24 cellular contexts compared by ENCODE assay signal in genomic region chr9:118871531-118871930, GRCh38.
"Had no signal": no experiment of that assay in that cellular context is flagged by ENCODE, and none has a peak within 500 bp of the region (broad histone marks: within the 10 kb centered on the region; RNA-seq: fewer than 3 reads in every experiment).

No MANE protein-coding gene starts in this region.

- H3K4me1 Mint-ChIP-seq: naive B cell; natural killer cell; stimulated activated effector memory CD8-positive, alpha-beta T cell treated with anti-CD3 and anti-CD28 coated beads, Interleukin-12 subunit alpha, Interleukin-12 subunit beta, amount 100 ng/mL, for 72 hours had no signal

- ATAC-seq: heart right ventricle; mucosa of descending colon; natural killer cell; right cardiac atrium; sciatic nerve; stimulated activated effector memory CD8-positive, alpha-beta T cell treated with anti-CD3 and anti-CD28 coated beads, Interleukin-12 subunit alpha, Interleukin-12 subunit beta, amount 100 ng/mL, for 72 hours; upper lobe of right lung had no signal

- H3K27ac Mint-ChIP-seq: naive B cell; natural killer cell; progenitor cell of endocrine pancreas; stimulated activated effector memory CD8-positive, alpha-beta T cell treated with anti-CD3 and anti-CD28 coated beads, Interleukin-12 subunit alpha, Interleukin-12 subunit beta, amount 100 ng/mL, for 72 hours; stimulated activated naive CD8-positive, alpha-beta T cell treated with anti-CD3 and anti-CD28 coated beads, Interleukin-15, Interleukin-2, amounts not matched to agents 100 ng/mL and 50 ng/mL, for 24 hours had no signal

- H3K4me3 ChIP-seq: heart right ventricle, hepatocyte, left ventricle myocardium inferior, lung, mucosa of descending colon, ovary, spleen, suprapubic skin, thoracic aorta, tibial artery, upper lobe of right lung had no signal

- DNase-seq: heart right ventricle; islet precursor cell; left ventricle myocardium inferior; midbrain; mucosa of descending colon; naive B cell; natural killer cell; ovary; right cardiac atrium; small intestine; spleen; stimulated activated CD4-positive, alpha-beta T cell treated with anti-CD3 and anti-CD28 coated beads, Interleukin-4, amount 100 ng/mL, for 24 hours; stimulated activated naive CD4-positive, alpha-beta T cell; tibial artery; trophoblast cell; upper lobe of right lung had no signal

- H3K27me3 ChIP-seq: heart right ventricle, hepatocyte, ovary, spleen, suprapubic skin, tibial artery, upper lobe of right lung had no signal

- H3K9me3 Mint-ChIP-seq: stimulated activated effector memory CD8-positive, alpha-beta T cell treated with anti-CD3 and anti-CD28 coated beads, Interleukin-12 subunit alpha, Interleukin-12 subunit beta, amount 100 ng/mL, for 72 hours had no signal

- H3K27me3 Mint-ChIP-seq: naive B cell; progenitor cell of endocrine pancreas; stimulated activated naive CD8-positive, alpha-beta T cell treated with anti-CD3 and anti-CD28 coated beads, Interleukin-15, Interleukin-2, amounts not matched to agents 100 ng/mL and 50 ng/mL, for 24 hours had no signal

- H3K4me3 Mint-ChIP-seq: naive B cell; natural killer cell; stimulated activated effector memory CD8-positive, alpha-beta T cell treated with anti-CD3 and anti-CD28 coated beads, Interleukin-12 subunit alpha, Interleukin-12 subunit beta, amount 100 ng/mL, for 72 hours; stimulated activated naive CD8-positive, alpha-beta T cell treated with anti-CD3 and anti-CD28 coated beads, Interleukin-15, Interleukin-2, amounts not matched to agents 100 ng/mL and 50 ng/mL, for 24 hours had no signal

- H3K9me3 ChIP-seq: heart right ventricle, left ventricle myocardium inferior, mucosa of descending colon, ovary, suprapubic skin, thoracic aorta, tibial artery, upper lobe of right lung had no signal

- H3K27ac ChIP-seq: heart right ventricle, hepatocyte, left ventricle myocardium inferior, ovary, spleen, suprapubic skin, thoracic aorta, tibial artery, upper lobe of right lung had no signal

- H3K36me3 ChIP-seq: heart right ventricle, left ventricle myocardium inferior, ovary, spleen, suprapubic skin, thoracic aorta, tibial artery, upper lobe of right lung had no signal

- H3K36me3 Mint-ChIP-seq: naive B cell; natural killer cell; stimulated activated effector memory CD8-positive, alpha-beta T cell treated with anti-CD3 and anti-CD28 coated beads, Interleukin-12 subunit alpha, Interleukin-12 subunit beta, amount 100 ng/mL, for 72 hours had no signal

- H3K4me1 ChIP-seq: heart right ventricle, left ventricle myocardium inferior, spleen, suprapubic skin, tibial artery, upper lobe of right lung had no signal
